In the genomic region with DNA sequence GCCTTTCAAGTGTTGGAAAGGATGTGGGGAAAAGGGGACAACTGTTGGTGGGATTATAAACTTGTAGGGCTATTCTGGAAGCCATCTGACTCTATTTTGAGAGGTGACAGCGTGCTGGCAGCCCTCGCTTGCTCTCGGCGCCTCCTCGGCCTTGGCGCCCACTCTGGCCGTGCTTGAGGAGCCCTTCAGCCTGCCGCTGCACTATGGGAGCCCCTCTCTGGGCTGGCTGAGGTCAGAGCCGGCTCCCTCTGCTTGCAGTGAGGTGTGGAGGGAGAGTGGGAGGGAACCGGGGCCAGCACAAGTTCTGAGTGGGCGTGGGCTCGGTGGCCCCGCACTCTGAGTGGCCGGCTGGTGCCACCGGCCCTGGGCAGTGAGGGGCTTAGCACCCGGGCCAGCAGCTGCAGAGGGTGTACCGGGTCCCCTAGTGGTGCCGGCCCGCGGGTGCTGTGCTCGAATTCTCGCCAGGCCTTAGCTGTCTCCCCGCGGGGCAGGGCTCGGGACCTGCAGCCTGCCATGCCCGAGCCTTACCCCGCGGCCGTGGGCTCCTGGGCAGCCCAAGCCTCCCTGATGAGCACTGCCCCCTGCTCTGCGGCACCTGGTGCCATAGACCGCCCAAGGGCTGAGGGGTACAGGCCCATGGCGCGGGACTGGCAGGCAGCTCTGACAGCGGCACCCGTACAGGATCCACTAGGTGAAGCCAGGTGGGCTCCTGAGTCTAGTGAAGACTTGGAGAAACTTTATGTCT, we compare ENCODE assay signal across 18 cellular contexts. TPM values are rescaled to one million over a fixed set of nuclear protein-coding genes. Genes with fewer than 3 reads are reported as not detected.
DNase-seq lines count a peak whose midpoint lies in the region; ATAC-seq and TF ChIP-seq lines count a peak whose summit lies in the region.
"Had no signal": no experiment of that assay in that cellular context is flagged by ENCODE, and none has a peak within 500 bp of the region (broad histone marks: within the 10 kb centered on the region; RNA-seq: fewer than 3 reads in every experiment).

No MANE protein-coding gene starts in this region.

- 97% methylated on average over 35 of the region's 35 CpGs for WGBS in right cardiac atrium
- WGBS in mesenchymal stem cell, result 95% methylated on average over 32 of the region's 35 CpGs

- ATAC-seq in right cardiac atrium (no peak), PC-3 (no peak), HG03045 (IDR thresholded peaks at IDR 0.05; ENCODE audit: unreplicated experiment) (no peak)

- H3K4me1 ChIP-seq in right cardiac atrium (ENCODE audit: control insufficient read depth, insufficient read depth, low read length) (no peaks in the 10 kb centered on the region), right atrium auricular region (peaks cover 0 to 12% of the 10 kb centered on the region in 2 donors), PC-3 (ENCODE audit: insufficient read depth, low read length) (peaks cover 20% of the 10 kb centered on the region), mesenchymal stem cell (ENCODE audit: control insufficient read depth, insufficient read depth, low read depth, low read length) (peaks cover 4% of the 10 kb centered on the region)
- H3K4me1 ChIP-seq: BE2C had no signal

- no peaks in the 10 kb centered on the region for H4K20me1 ChIP-seq in PC-3 (ENCODE audit: low read length)
- H4K20me1 ChIP-seq: BLaER1 had no signal

- CTCF ChIA-PET in PC-3 (lab: Charles Lee) (interaction anchor here (2.3 kb wide), 1 partner anchor 58 kb away, joined by 18 read pairs; no protein-coding TSS in a partner anchor), HEK293T (lab: Yijun Ruan, JAX) (interaction anchor here (2.3 kb wide), 1 partner anchor 13 kb away, joined by 14 read pairs; no protein-coding TSS in a partner anchor)

- H2AFZ ChIP-seq in PC-3 (ENCODE audit: low read length), result no peak overlapping the region
- no peak overlapping the region for H2AFZ ChIP-seq in mesenchymal stem cell (ENCODE audit: low read depth, low read length)

- no peaks in the 10 kb centered on the region for H3K9me3 ChIP-seq in right cardiac atrium (ENCODE audit: control insufficient read depth, low read length)
- H3K9me3 ChIP-seq in right atrium auricular region, result no peaks in the 10 kb centered on the region
- H3K9me3 ChIP-seq in PC-3 (ENCODE audit: low read length), result no peaks in the 10 kb centered on the region
- H3K9me3 ChIP-seq in mesenchymal stem cell (ENCODE audit: control insufficient read depth, low read length), result no peaks in the 10 kb centered on the region
- H3K9me3 ChIP-seq: BE2C had no signal

- DNase-seq in right cardiac atrium (peak in 2 of 3 donors; percentile 36 to 42), right atrium auricular region (ENCODE audit: low spot score) (no peak), PC-3 (no peak), mesenchymal stem cell (no peak), NCI-H1436 treated with DMSO at 0.1 percent for 48 hours (lab: John Stamatoyannopoulos, UW) (no peak), HEK293T (ENCODE audit: extremely low spot score) (no peak)
- DNase-seq: 8988T; ACHN; BE2C; C1 segment of cervical spinal cord; CD4-positive, alpha-beta memory T cell; CD4-positive, CD25-positive, alpha-beta regulatory T cell; CD8-positive, alpha-beta memory T cell; COR-L47; DMS79 treated with DMSO at 0.1 percent for 48 hours; GF-D8 had no signal

- no peak overlapping the region for H3K23ac ChIP-seq in mesenchymal stem cell (ENCODE audit: low read length in 2 of 2)

- no peak overlapping the region for H3K18ac ChIP-seq in mesenchymal stem cell (ENCODE audit: low read depth in 1 of 2, low read length in 2 of 2)

- POLR2A ChIA-PET in PC-3 (lab: Charles Lee; ENCODE audit: unreplicated experiment), result interaction anchor here (0.6 kb wide), 4 partner anchors 22 to 55 kb away, joined by 3 to 5 read pairs (median 4); a partner anchor contains a TSS
- POLR2A ChIA-PET in HEK293T (lab: Yijun Ruan, JAX), result no interaction called here

- peaks cover 6% of the 10 kb centered on the region for H3F3A ChIP-seq in PC-3 (ENCODE audit: low read length, unreplicated experiment)

- no peak overlapping the region for H3K27ac ChIP-seq in right cardiac atrium (ENCODE audit: low read length)
- H3K27ac ChIP-seq in right atrium auricular region, result no peak overlapping the region
- H3K27ac ChIP-seq in PC-3 (ENCODE audit: low read length), result no peak overlapping the region
- H3K27ac ChIP-seq in mesenchymal stem cell (ENCODE audit: low read length, poor library complexity, severe bottlenecking), result no peak overlapping the region
- H3K27ac ChIP-seq: BLaER1 had no signal

- H4K91ac ChIP-seq in mesenchymal stem cell (ENCODE audit: low read length), result peak overlapping the region; percentile 22

- TF ChIP-seq CTCF in right atrium auricular region (IDR thresholded peaks at IDR 0.05), result no peak
- 0 out of 2 replicates have a peak, but pooled peaks have one; percentile 14 for TF ChIP-seq CTCF in PC-3 (conservative IDR thresholded peaks at IDR 0.05; ENCODE audit: low read depth, low read length)

- no peaks in the 10 kb centered on the region for H3K9me2 ChIP-seq in PC-3 (replicated peaks; ENCODE audit: low read length)

- H2BK5ac ChIP-seq in mesenchymal stem cell (ENCODE audit: low read depth, low read length, poor library complexity, severe bottlenecking), result no peak overlapping the region

- no peaks in the 10 kb centered on the region for H3K36me3 ChIP-seq in right atrium auricular region
- no peaks in the 10 kb centered on the region for H3K36me3 ChIP-seq in PC-3 (ENCODE audit: low read depth, low read length)
- H3K36me3 ChIP-seq in mesenchymal stem cell (ENCODE audit: control insufficient read depth in 1 of 2, insufficient read depth in 2 of 2, low read depth in 1 of 2, low read length in 2 of 2), result no peaks in the 10 kb centered on the region
- H3K36me3 ChIP-seq: BE2C had no signal

- intact Hi-C loops in right cardiac atrium (cut with DNase I) (no loop called here), PC-3 (cut with micrococcal nuclease) (loop anchor here (10.0 kb wide), 1 partner anchor 290 kb away; a partner anchor contains a TSS)

- H3K9ac ChIP-seq in PC-3 (ENCODE audit: low read length) (no peak overlapping the region), mesenchymal stem cell (ENCODE audit: low read length) (no peak overlapping the region)
- H3K9ac ChIP-seq: BLaER1 had no signal

- H3K4me2 ChIP-seq in PC-3 (ENCODE audit: low read length) (no peak overlapping the region), mesenchymal stem cell (ENCODE audit: low read length, poor library complexity, severe bottlenecking) (no peak overlapping the region)
- H3K4me2 ChIP-seq: BLaER1 had no signal

- H3K4me3 ChIP-seq in right cardiac atrium (ENCODE audit: low read length) (no peak overlapping the region), right atrium auricular region (no peak overlapping the region), PC-3 (ENCODE audit: low read length) (no peak overlapping the region), mesenchymal stem cell (ENCODE audit: insufficient read depth in 1 of 2, low read depth in 1 of 2, low read length in 2 of 2) (no peak overlapping the region)
- H3K4me3 ChIP-seq: BLaER1 had no signal

- no peak overlapping the region for H3K14ac ChIP-seq in mesenchymal stem cell (ENCODE audit: low read length in 2 of 2)

- H2BK120ac ChIP-seq in mesenchymal stem cell (ENCODE audit: low read depth, low read length), result no peak overlapping the region

- H3K4ac ChIP-seq in mesenchymal stem cell (ENCODE audit: low read depth in 1 of 2, low read length in 2 of 2), result no peak overlapping the region

- H3K79me2 ChIP-seq in PC-3 (ENCODE audit: low read length), result no peaks in the 10 kb centered on the region

- no TSS peak for BruUV-seq in PC-3 (replicated peaks; lab: Mats Ljungman, UMichigan)

- H2BK12ac ChIP-seq in mesenchymal stem cell (ENCODE audit: low read length in 2 of 2), result peak overlapping the region in 1 of 2 experiments; percentile 48

- H2BK15ac ChIP-seq in mesenchymal stem cell (ENCODE audit: low read depth, poor library complexity, severe bottlenecking), result peak overlapping the region; percentile 68

- no peak overlapping the region for H2AK5ac ChIP-seq in mesenchymal stem cell (ENCODE audit: low read length, severe bottlenecking)

- no peaks in the 10 kb centered on the region for H3K27me3 ChIP-seq in right cardiac atrium (ENCODE audit: control insufficient read depth, insufficient read depth)
- no peaks in the 10 kb centered on the region for H3K27me3 ChIP-seq in right atrium auricular region
- no peaks in the 10 kb centered on the region for H3K27me3 ChIP-seq in PC-3 (ENCODE audit: low read length)
- H3K27me3 ChIP-seq in mesenchymal stem cell (ENCODE audit: control insufficient read depth in 1 of 2, insufficient read depth in 1 of 2, low read length in 2 of 2), result no peaks in the 10 kb centered on the region
- H3K27me3 ChIP-seq: BE2C, BLaER1 had no signal

- no peaks in the 10 kb centered on the region for H3K79me1 ChIP-seq in mesenchymal stem cell (replicated peaks; ENCODE audit: low read length, poor library complexity, severe bottlenecking)

- no peak overlapping the region for H4K8ac ChIP-seq in mesenchymal stem cell (ENCODE audit: low read length)

TF ChIP-seq in HEK293T, 16 proteins besides CTCF, POLR2A, EP300 and RAD21:
- TF ChIP-seq FOXA1 (IDR thresholded peaks at IDR 0.05), result no peak
- no peak for TF ChIP-seq BHLHE40 (IDR thresholded peaks at IDR 0.05; ENCODE audit: borderline replicate concordance)
- no peak for TF ChIP-seq SP1 (IDR thresholded peaks at IDR 0.05)
- no peak for TF ChIP-seq ELF4 (IDR thresholded peaks at IDR 0.05)
- TF ChIP-seq FOXK2 (IDR thresholded peaks at IDR 0.05), result no peak
- no peak for TF ChIP-seq NFRKB (IDR thresholded peaks at IDR 0.05)
- TF ChIP-seq, protein P1, sequence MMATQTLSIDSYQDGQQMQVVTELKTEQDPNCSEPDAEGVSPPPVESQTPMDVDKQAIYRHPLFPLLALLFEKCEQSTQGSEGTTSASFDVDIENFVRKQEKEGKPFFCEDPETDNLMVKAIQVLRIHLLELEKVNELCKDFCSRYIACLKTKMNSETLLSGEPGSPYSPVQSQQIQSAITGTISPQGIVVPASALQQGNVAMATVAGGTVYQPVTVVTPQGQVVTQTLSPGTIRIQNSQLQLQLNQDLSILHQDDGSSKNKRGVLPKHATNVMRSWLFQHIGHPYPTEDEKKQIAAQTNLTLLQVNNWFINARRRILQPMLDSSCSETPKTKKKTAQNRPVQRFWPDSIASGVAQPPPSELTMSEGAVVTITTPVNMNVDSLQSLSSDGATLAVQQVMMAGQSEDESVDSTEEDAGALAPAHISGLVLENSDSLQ (IDR thresholded peaks at IDR 0.05), result no peak
TF ChIP-seq in HEK293T: peak in this region for 0.

RNA-seq across cellular contexts. Expression of a gene that starts 33.6 kb away (rescaled TPM):
- total RNA-seq in right cardiac atrium (1 to 10 TPM; 4.8 to 7.1 (median 5.6) TPM), right atrium auricular region (1 to 10 TPM; 3.9 to 4.6 TPM), PC-3 (2014; rRNA removed) (1,570 and 1,582 TPM in 2 replicates)
- polyA plus RNA-seq in right cardiac atrium, result 7.0 TPM
- 1,126 TPM for polyA plus RNA-seq in mesenchymal stem cell (2013, experiment 1 of 2)
- 1,146 TPM for polyA plus RNA-seq in mesenchymal stem cell (2013, experiment 2 of 2)
- polyA plus RNA-seq: CD4-positive, alpha-beta memory T cell; CD4-positive, CD25-positive, alpha-beta regulatory T cell; CD8-positive, alpha-beta memory T cell had no signal

RNA-seq across cellular contexts. Expression of a gene that starts 53.4 kb away (rescaled TPM):
- total RNA-seq in right cardiac atrium (100 to 1,000 TPM; 203 to 246 (median 224) TPM), right atrium auricular region (100 to 1,000 TPM; 173 to 216 TPM), PC-3 (2014; rRNA removed) (382 and 445 TPM in 2 replicates)
- 74.6 TPM for polyA plus RNA-seq in right cardiac atrium
- polyA plus RNA-seq in mesenchymal stem cell (2013, experiment 1 of 2), result 216 TPM
- 211 TPM for polyA plus RNA-seq in mesenchymal stem cell (2013, experiment 2 of 2)

Comparison
In these comparisons a context has a peak if more than half of its experiments do, and no peak if none do; other contexts are left out.
1. DNase-seq: peak in right cardiac atrium (2 of 3); none in right atrium auricular region (single experiment), PC-3 (single experiment), mesenchymal stem cell (single experiment), NCI-H1436 treated with DMSO at 0.1 percent for 48 hours (single experiment) and HEK293T (single experiment).
2. RNA of a gene that starts 33.6 kb away (total RNA-seq): 1,570 to 1,582 TPM in PC-3; 4.8 to 7.1 TPM in right cardiac atrium and 3.9 to 4.6 TPM in right atrium auricular region; every median in the first group is over 100 times any median in the second.